ENCODE assay signal across 14 cellular contexts in genomic region chr10:23362069-23362830, GRCh38. TPM values are rescaled to one million over a fixed set of nuclear protein-coding genes. Genes with fewer than 3 reads are reported as not detected.
DNase-seq lines count a peak whose midpoint lies in the region; ATAC-seq and FAIRE-seq lines count a peak whose summit lies in the region.
"Had no signal": no experiment of that assay in that cellular context is flagged by ENCODE, and none has a peak within 500 bp of the region (broad histone marks: within the 10 kb centered on the region; RNA-seq: fewer than 3 reads in every experiment).

No MANE protein-coding gene starts in this region.

- H3K27me3 ChIP-seq in small intestine (ENCODE audit: control insufficient read depth in 2 of 2, insufficient read depth in 2 of 2, low read length in 2 of 2), result no peaks in the 10 kb centered on the region
- H3K27me3 ChIP-seq: colonic mucosa, vagina had no signal

- no peak for DNase-seq in activated naive CD4-positive, alpha-beta T cell treated with anti-CD3 and anti-CD28 coated beads, Interleukin-2, amount 10 ng/mL, durations not matched to agents 7 days and 5 days
- no peak for DNase-seq in activated naive CD4-positive, alpha-beta T cell treated with anti-CD3 and anti-CD28 coated beads for 36 hours
- DNase-seq in small intestine, result peak; percentile 52
- DNase-seq in LoVo (ENCODE audit: low spot score), result no peak
- no peak for DNase-seq in hippocampal formation (lab: John Stamatoyannopoulos, UW)
- DNase-seq in GM19238 (ENCODE audit: insufficient read length, low spot score), result no peak
- DNase-seq: colonic mucosa, head of caudate nucleus, mesenchymal stem cell, MM.1S had no signal

- H3K9me3 Mint-ChIP-seq in activated naive CD4-positive, alpha-beta T cell treated with anti-CD3 and anti-CD28 coated beads, Interleukin-2, amount 10 ng/mL, durations not matched to agents 7 days and 5 days, result peaks cover 4% of the 10 kb centered on the region
- H3K9me3 Mint-ChIP-seq in activated naive CD4-positive, alpha-beta T cell treated with anti-CD3 and anti-CD28 coated beads for 36 hours, result no peaks in the 10 kb centered on the region

- WGBS in small intestine, 3 donors, result 90 to 100% (median 100%) methylated on average over 1 of the region's 1 CpG

- intact Hi-C loops in activated naive CD4-positive, alpha-beta T cell treated with anti-CD3 and anti-CD28 coated beads for 36 hours (cut with micrococcal nuclease), result loop anchor here (5.0 to 10.0 kb wide), 7 partner anchors 40 to 1363 kb away; partner anchors contain the start of genes ARHGAP21, COMMD3 and MSRB2

- ATAC-seq in GM21528 (IDR thresholded peaks at IDR 0.05; ENCODE audit: low FRiP score, unreplicated experiment) (peak; percentile 39), HG03159 (IDR thresholded peaks at IDR 0.05; ENCODE audit: unreplicated experiment) (peak; percentile 38)

- no peaks in the 10 kb centered on the region for H3K27me3 Mint-ChIP-seq in activated naive CD4-positive, alpha-beta T cell treated with anti-CD3 and anti-CD28 coated beads, Interleukin-2, amount 10 ng/mL, durations not matched to agents 7 days and 5 days
- H3K27me3 Mint-ChIP-seq in activated naive CD4-positive, alpha-beta T cell treated with anti-CD3 and anti-CD28 coated beads for 36 hours (ENCODE audit: low read depth), result no peaks in the 10 kb centered on the region

- CTCF ChIA-PET in activated naive CD4-positive, alpha-beta T cell treated with anti-CD3 and anti-CD28 coated beads, Interleukin-2, amount 10 ng/mL, durations not matched to agents 7 days and 5 days (lab: Charles Lee), result interaction anchor here (0.8 to 1.7 kb wide), 5 partner anchors 10 to 87 kb away, joined by 3 to 4 read pairs (median 3); no protein-coding TSS in a partner anchor
- CTCF ChIA-PET in activated naive CD4-positive, alpha-beta T cell treated with anti-CD3 and anti-CD28 coated beads for 36 hours (lab: Charles Lee), result interaction anchor here (0.7 to 1.3 kb wide), 3 partner anchors 14 to 155 kb away, joined by 3 to 4 read pairs (median 3); no protein-coding TSS in a partner anchor

- H3K36me3 ChIP-seq in small intestine (ENCODE audit: control insufficient read depth in 2 of 2, insufficient read depth in 2 of 2, low read length in 2 of 2), result no peaks in the 10 kb centered on the region
- H3K36me3 ChIP-seq: colonic mucosa, vagina had no signal

- peak overlapping the region; percentile 63 for H3K4me3 Mint-ChIP-seq in activated naive CD4-positive, alpha-beta T cell treated with anti-CD3 and anti-CD28 coated beads, Interleukin-2, amount 10 ng/mL, durations not matched to agents 7 days and 5 days
- no peak overlapping the region for H3K4me3 Mint-ChIP-seq in activated naive CD4-positive, alpha-beta T cell treated with anti-CD3 and anti-CD28 coated beads for 36 hours

- no peak overlapping the region for H3K27ac ChIP-seq in small intestine (ENCODE audit: low read depth in 1 of 2, low read length in 1 of 2)
- H3K27ac ChIP-seq: colonic mucosa, vagina had no signal

- H3K9me3 ChIP-seq in small intestine (ENCODE audit: control insufficient read depth, low read depth), result no peaks in the 10 kb centered on the region
- H3K9me3 ChIP-seq: colonic mucosa, vagina had no signal

- H3K4me3 ChIP-seq in small intestine (ENCODE audit: low read depth in 1 of 2, low read length in 2 of 2), result no peak overlapping the region
- H3K4me3 ChIP-seq: colonic mucosa, vagina had no signal

- peaks cover 0 to 7% of the 10 kb centered on the region in 2 donors for H3K4me1 ChIP-seq in small intestine (ENCODE audit: control insufficient read depth in 2 of 2, insufficient read depth in 1 of 2, low read depth in 1 of 2, low read length in 1 of 2)
- H3K4me1 ChIP-seq: colonic mucosa, vagina had no signal

- peaks cover 14% of the 10 kb centered on the region for H3K36me3 Mint-ChIP-seq in activated naive CD4-positive, alpha-beta T cell treated with anti-CD3 and anti-CD28 coated beads, Interleukin-2, amount 10 ng/mL, durations not matched to agents 7 days and 5 days
- no peaks in the 10 kb centered on the region for H3K36me3 Mint-ChIP-seq in activated naive CD4-positive, alpha-beta T cell treated with anti-CD3 and anti-CD28 coated beads for 36 hours (ENCODE audit: low read depth)

- H3K27ac Mint-ChIP-seq in activated naive CD4-positive, alpha-beta T cell treated with anti-CD3 and anti-CD28 coated beads, Interleukin-2, amount 10 ng/mL, durations not matched to agents 7 days and 5 days, result peak overlapping the region; percentile 99
- no peak overlapping the region for H3K27ac Mint-ChIP-seq in activated naive CD4-positive, alpha-beta T cell treated with anti-CD3 and anti-CD28 coated beads for 36 hours
- H3K27ac Mint-ChIP-seq: activated T-helper 2 cell treated with anti-CD3 and anti-CD28 coated beads, Interferon-gamma antibody, Interleukin-2, Interleukin-4, amounts not matched to agents 10 μg/mL and 5 μg/mL and 100 μg/mL, durations not matched to agents 14 hours and 24 hours and 36 hours had no signal

- peaks cover 60% of the 10 kb centered on the region for H3K4me1 Mint-ChIP-seq in activated naive CD4-positive, alpha-beta T cell treated with anti-CD3 and anti-CD28 coated beads, Interleukin-2, amount 10 ng/mL, durations not matched to agents 7 days and 5 days
- peaks cover 53% of the 10 kb centered on the region for H3K4me1 Mint-ChIP-seq in activated naive CD4-positive, alpha-beta T cell treated with anti-CD3 and anti-CD28 coated beads for 36 hours (ENCODE audit: low read depth)

- no peak for FAIRE-seq in small intestine (lab: Jason Lieb, UNC)

RNA-seq across cellular contexts. Expression of gene C10orf67, which starts 17.7 kb away (rescaled TPM):
- 1 to 10 TPM; 2.0 to 3.2 TPM for total RNA-seq in activated naive CD4-positive, alpha-beta T cell treated with anti-CD3 and anti-CD28 coated beads for 36 hours
- polyA plus RNA-seq in small intestine, result under 1 TPM in 1 of 3 donors, not detected in 2; 0.07 TPM
- total RNA-seq: activated T-helper 2 cell treated with anti-CD3 and anti-CD28 coated beads, Interferon-gamma antibody, Interleukin-2, Interleukin-4, amounts not matched to agents 10 μg/mL and 5 μg/mL and 100 μg/mL, durations not matched to agents 14 hours and 24 hours and 36 hours; colonic mucosa; vagina had no signal
